ENCODE assay signal across 1 cellular context in the genomic region with DNA sequence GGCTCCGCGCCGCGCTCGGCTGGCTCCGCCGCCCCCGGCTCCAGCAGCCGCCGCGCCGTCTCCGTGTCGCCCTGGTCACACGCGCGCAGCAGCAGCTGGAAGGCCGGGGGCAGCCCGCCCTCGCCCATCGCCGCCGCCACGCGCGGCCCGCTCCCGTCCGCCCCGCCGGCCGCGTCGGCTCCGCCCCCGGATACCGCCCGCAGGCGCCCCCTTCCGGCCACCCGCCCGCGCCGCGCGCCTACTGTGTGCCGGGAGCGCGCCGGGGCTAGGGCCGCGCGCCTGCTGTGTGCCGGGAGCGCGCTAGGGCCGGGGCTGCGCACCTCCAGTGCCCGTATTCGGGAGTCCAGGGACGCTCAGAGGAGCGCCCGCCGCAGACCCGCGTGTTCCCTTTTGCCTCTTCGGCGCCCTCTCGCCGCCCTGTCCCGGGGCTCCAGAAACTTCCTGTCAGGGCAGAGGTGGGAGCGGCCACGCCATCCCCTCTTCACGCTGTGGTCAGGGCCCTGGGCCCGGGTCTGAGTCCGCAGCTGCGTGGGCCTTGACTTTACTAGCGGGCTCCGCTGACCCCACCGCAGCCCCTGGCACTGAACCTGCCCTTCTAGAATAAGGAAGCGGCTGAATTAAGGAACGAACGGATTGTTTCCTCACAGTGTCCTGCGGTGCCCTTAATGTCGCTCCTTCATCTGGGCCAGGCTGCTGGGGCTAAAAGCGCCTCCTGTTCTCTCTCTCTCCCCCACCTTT.
TF ChIP-seq lines count a peak whose summit lies in the region.

A gene (minus strand): TSS at position 192 of the 738 bp plus-strand sequence. CDS start 64 bp downstream, at position 128.

TF ChIP-seq in K562, 482 proteins besides CTCF, POLR2A, EP300 and RAD21 (continued from another document and continues in another):
- TF ChIP-seq, protein P1, sequence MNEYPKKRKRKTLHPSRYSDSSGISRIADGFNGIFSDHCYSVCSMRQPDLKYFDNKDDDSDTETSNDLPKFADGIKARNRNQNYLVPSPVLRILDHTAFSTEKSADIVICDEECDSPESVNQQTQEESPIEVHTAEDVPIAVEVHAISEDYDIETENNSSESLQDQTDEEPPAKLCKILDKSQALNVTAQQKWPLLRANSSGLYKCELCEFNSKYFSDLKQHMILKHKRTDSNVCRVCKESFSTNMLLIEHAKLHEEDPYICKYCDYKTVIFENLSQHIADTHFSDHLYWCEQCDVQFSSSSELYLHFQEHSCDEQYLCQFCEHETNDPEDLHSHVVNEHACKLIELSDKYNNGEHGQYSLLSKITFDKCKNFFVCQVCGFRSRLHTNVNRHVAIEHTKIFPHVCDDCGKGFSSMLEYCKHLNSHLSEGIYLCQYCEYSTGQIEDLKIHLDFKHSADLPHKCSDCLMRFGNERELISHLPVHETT (CRISPR knock-in tag; conservative IDR thresholded peaks at IDR 0.05 in 1 of 2, IDR thresholded peaks at IDR 0.05 in 1 of 2), result peak in 1 of 2 experiments; percentile 96; a peak in 2 of 4 replicates
- TF ChIP-seq KLF13 (tag; IDR thresholded peaks at IDR 0.05; ENCODE audit: borderline replicate concordance, low read depth) (no peak), U2AF1 (optimal IDR thresholded peaks at IDR 0.05; ENCODE audit: low read depth, low read length) (no peak), MEF2D (tag; conservative IDR thresholded peaks at IDR 0.05; ENCODE audit: low read depth) (no peak), PYGO2 (tag; IDR thresholded peaks at IDR 0.05) (no peak), ZNF12 (CRISPR knock-in tag; IDR thresholded peaks at IDR 0.05) (no peak), CBX8 (IDR thresholded peaks at IDR 0.05; ENCODE audit: borderline replicate concordance, extremely low read depth, low read depth, low read length, poor library complexity, severe bottlenecking) (no peak), CAMTA2 (CRISPR knock-in tag; conservative IDR thresholded peaks at IDR 0.05) (0 out of 2 replicates have a peak, but pooled peaks have one; percentile 44), FOXA3 (CRISPR knock-in tag; conservative IDR thresholded peaks at IDR 0.05 in 1 of 2, IDR thresholded peaks at IDR 0.05 in 1 of 2) (0 out of 4 replicates have a peak, but pooled peaks of 1 of the 2 experiments have one; percentile 23), RBBP5 (IDR thresholded peaks at IDR 0.05; ENCODE audit: borderline replicate concordance, insufficient read depth, low read length, poor library complexity, severe bottlenecking) (peak; percentile 83), ETS2 (tag; IDR thresholded peaks at IDR 0.05; ENCODE audit: borderline replicate concordance, poor library complexity, severe bottlenecking) (no peak), TGIF2 (CRISPR knock-in tag; IDR thresholded peaks at IDR 0.05) (no peak), BCL6 (CRISPR knock-in tag; IDR thresholded peaks at IDR 0.05) (no peak), GATAD2B (IDR thresholded peaks at IDR 0.05; ENCODE audit: borderline replicate concordance) (peak; percentile 86), LARP7 (IDR thresholded peaks at IDR 0.05) (no peak), DDX20 (tag; IDR thresholded peaks at IDR 0.05; ENCODE audit: low read depth) (no peak), ZNF586 (CRISPR knock-in tag; conservative IDR thresholded peaks at IDR 0.05) (no peak), ZNF212 (CRISPR knock-in tag; IDR thresholded peaks at IDR 0.05) (0 out of 2 replicates have a peak, but pooled peaks have one; percentile 42), ZBTB17 (CRISPR knock-in tag; IDR thresholded peaks at IDR 0.05) (0 out of 2 replicates have a peak, but pooled peaks have one; percentile 34), SIN3A (IDR thresholded peaks at IDR 0.05; ENCODE audit: borderline replicate concordance in 2 of 2, control insufficient read depth in 1 of 2, low read depth in 2 of 2, low read length in 2 of 2) (peak in 1 of 2 experiments; percentile 75; a peak in 1 of 4 replicates), ZEB2 (IDR thresholded peaks at IDR 0.05) (no peak), HDAC8 (tag; IDR thresholded peaks at IDR 0.05) (peak; percentile 57; the same call in 1 of the 2 replicates), TAF7 (tag; IDR thresholded peaks at IDR 0.05) (no peak), ZNF717 (CRISPR knock-in tag; IDR thresholded peaks at IDR 0.05) (no peak), ZNF76 (CRISPR knock-in tag; IDR thresholded peaks at IDR 0.05; ENCODE audit: borderline replicate concordance) (no peak), ESRRB (CRISPR knock-in tag; IDR thresholded peaks at IDR 0.05; ENCODE audit: borderline replicate concordance) (no peak), HSF4 (CRISPR knock-in tag; IDR thresholded peaks at IDR 0.05; ENCODE audit: borderline replicate concordance) (no peak), PRPF4 (IDR thresholded peaks at IDR 0.05; ENCODE audit: insufficient read depth, low read depth, low read length, poor library complexity, severe bottlenecking) (no peak), DACH1 (IDR thresholded peaks at IDR 0.05; ENCODE audit: partially characterized antibody) (no peak), NR2F6 (CRISPR knock-in tag; IDR thresholded peaks at IDR 0.05) (no peak)
- TF ChIP-seq, protein P2, sequence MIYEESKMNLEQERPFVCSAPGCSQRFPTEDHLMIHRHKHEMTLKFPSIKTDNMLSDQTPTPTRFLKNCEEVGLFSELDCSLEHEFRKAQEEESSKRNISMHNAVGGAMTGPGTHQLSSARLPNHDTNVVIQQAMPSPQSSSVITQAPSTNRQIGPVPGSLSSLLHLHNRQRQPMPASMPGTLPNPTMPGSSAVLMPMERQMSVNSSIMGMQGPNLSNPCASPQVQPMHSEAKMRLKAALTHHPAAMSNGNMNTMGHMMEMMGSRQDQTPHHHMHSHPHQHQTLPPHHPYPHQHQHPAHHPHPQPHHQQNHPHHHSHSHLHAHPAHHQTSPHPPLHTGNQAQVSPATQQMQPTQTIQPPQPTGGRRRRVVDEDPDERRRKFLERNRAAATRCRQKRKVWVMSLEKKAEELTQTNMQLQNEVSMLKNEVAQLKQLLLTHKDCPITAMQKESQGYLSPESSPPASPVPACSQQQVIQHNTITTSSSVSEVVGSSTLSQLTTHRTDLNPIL (CRISPR knock-in tag; IDR thresholded peaks at IDR 0.05), result no peak
- TF ChIP-seq, protein P3, sequence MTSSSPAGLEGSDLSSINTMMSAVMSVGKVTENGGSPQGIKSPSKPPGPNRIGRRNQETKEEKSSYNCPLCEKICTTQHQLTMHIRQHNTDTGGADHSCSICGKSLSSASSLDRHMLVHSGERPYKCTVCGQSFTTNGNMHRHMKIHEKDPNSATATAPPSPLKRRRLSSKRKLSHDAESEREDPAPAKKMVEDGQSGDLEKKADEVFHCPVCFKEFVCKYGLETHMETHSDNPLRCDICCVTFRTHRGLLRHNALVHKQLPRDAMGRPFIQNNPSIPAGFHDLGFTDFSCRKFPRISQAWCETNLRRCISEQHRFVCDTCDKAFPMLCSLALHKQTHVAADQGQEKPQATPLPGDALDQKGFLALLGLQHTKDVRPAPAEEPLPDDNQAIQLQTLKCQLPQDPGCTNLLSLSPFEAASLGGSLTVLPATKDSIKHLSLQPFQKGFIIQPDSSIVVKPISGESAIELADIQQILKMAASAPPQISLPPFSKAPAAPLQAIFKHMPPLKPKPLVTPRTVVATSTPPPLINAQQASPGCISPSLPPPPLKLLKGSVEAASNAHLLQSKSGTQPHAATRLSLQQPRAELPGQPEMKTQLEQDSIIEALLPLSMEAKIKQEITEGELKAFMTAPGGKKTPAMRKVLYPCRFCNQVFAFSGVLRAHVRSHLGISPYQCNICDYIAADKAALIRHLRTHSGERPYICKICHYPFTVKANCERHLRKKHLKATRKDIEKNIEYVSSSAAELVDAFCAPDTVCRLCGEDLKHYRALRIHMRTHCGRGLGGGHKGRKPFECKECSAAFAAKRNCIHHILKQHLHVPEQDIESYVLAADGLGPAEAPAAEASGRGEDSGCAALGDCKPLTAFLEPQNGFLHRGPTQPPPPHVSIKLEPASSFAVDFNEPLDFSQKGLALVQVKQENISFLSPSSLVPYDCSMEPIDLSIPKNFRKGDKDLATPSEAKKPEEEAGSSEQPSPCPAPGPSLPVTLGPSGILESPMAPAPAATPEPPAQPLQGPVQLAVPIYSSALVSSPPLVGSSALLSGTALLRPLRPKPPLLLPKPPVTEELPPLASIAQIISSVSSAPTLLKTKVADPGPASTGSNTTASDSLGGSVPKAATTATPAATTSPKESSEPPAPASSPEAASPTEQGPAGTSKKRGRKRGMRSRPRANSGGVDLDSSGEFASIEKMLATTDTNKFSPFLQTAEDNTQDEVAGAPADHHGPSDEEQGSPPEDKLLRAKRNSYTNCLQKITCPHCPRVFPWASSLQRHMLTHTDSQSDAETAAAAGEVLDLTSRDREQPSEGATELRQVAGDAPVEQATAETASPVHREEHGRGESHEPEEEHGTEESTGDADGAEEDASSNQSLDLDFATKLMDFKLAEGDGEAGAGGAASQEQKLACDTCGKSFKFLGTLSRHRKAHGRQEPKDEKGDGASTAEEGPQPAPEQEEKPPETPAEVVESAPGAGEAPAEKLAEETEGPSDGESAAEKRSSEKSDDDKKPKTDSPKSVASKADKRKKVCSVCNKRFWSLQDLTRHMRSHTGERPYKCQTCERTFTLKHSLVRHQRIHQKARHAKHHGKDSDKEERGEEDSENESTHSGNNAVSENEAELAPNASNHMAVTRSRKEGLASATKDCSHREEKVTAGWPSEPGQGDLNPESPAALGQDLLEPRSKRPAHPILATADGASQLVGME (CRISPR knock-in tag; IDR thresholded peaks at IDR 0.05), result 0 out of 2 replicates have a peak, but pooled peaks have one; percentile 39
- TF ChIP-seq, protein P4, sequence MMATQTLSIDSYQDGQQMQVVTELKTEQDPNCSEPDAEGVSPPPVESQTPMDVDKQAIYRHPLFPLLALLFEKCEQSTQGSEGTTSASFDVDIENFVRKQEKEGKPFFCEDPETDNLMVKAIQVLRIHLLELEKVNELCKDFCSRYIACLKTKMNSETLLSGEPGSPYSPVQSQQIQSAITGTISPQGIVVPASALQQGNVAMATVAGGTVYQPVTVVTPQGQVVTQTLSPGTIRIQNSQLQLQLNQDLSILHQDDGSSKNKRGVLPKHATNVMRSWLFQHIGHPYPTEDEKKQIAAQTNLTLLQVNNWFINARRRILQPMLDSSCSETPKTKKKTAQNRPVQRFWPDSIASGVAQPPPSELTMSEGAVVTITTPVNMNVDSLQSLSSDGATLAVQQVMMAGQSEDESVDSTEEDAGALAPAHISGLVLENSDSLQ (IDR thresholded peaks at IDR 0.05), result no peak
- TF ChIP-seq, protein P5, sequence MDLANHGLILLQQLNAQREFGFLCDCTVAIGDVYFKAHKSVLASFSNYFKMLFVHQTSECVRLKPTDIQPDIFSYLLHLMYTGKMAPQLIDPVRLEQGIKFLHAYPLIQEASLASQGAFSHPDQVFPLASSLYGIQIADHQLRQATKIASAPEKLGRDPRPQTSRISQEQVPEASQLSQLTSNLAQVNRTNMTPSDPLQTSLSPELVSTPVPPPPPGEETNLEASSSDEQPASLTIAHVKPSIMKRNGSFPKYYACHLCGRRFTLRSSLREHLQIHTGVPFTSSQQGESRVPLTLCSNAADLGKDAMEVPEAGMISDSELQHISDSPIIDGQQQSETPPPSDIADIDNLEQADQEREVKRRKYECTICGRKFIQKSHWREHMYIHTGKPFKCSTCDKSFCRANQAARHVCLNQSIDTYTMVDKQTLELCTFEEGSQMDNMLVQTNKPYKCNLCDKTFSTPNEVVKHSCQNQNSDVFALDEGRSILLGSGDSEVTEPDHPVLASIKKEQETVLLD (IDR thresholded peaks at IDR 0.05), result no peak
- TF ChIP-seq, protein P6, sequence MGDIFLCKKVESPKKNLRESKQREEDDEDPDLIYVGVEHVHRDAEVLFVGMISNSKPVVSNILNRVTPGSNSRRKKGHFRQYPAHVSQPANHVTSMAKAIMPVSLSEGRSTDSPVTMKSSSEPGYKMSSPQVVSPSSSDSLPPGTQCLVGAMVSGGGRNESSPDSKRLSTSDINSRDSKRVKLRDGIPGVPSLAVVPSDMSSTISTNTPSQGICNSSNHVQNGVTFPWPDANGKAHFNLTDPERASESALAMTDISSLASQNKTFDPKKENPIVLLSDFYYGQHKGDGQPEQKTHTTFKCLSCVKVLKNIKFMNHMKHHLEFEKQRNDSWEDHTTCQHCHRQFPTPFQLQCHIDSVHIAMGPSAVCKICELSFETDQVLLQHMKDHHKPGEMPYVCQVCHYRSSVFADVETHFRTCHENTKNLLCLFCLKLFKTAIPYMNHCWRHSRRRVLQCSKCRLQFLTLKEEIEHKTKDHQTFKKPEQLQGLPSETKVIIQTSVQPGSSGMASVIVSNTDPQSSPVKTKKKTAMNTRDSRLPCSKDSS (IDR thresholded peaks at IDR 0.05; ENCODE audit: low read depth, partially characterized antibody), result no peak
- TF ChIP-seq, protein P7, sequence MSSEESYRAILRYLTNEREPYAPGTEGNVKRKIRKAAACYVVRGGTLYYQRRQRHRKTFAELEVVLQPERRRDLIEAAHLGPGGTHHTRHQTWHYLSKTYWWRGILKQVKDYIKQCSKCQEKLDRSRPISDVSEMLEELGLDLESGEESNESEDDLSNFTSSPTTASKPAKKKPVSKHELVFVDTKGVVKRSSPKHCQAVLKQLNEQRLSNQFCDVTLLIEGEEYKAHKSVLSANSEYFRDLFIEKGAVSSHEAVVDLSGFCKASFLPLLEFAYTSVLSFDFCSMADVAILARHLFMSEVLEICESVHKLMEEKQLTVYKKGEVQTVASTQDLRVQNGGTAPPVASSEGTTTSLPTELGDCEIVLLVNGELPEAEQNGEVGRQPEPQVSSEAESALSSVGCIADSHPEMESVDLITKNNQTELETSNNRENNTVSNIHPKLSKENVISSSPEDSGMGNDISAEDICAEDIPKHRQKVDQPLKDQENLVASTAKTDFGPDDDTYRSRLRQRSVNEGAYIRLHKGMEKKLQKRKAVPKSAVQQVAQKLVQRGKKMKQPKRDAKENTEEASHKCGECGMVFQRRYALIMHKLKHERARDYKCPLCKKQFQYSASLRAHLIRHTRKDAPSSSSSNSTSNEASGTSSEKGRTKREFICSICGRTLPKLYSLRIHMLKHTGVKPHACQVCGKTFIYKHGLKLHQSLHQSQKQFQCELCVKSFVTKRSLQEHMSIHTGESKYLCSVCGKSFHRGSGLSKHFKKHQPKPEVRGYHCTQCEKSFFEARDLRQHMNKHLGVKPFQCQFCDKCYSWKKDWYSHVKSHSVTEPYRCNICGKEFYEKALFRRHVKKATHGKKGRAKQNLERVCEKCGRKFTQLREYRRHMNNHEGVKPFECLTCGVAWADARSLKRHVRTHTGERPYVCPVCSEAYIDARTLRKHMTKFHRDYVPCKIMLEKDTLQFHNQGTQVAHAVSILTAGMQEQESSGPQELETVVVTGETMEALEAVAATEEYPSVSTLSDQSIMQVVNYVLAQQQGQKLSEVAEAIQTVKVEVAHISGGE (CRISPR knock-in tag; IDR thresholded peaks at IDR 0.05), result peak in 1 of 3 experiments; percentile 90; a peak in 2 of 6 replicates
- TF ChIP-seq, protein P8, sequence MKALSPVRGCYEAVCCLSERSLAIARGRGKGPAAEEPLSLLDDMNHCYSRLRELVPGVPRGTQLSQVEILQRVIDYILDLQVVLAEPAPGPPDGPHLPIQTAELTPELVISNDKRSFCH (CRISPR knock-in tag; IDR thresholded peaks at IDR 0.05), result no peak
- TF ChIP-seq, protein P8 (tag; IDR thresholded peaks at IDR 0.05), result peak; percentile 58; the same call in 1 of the 2 replicates
- TF ChIP-seq, protein P9, sequence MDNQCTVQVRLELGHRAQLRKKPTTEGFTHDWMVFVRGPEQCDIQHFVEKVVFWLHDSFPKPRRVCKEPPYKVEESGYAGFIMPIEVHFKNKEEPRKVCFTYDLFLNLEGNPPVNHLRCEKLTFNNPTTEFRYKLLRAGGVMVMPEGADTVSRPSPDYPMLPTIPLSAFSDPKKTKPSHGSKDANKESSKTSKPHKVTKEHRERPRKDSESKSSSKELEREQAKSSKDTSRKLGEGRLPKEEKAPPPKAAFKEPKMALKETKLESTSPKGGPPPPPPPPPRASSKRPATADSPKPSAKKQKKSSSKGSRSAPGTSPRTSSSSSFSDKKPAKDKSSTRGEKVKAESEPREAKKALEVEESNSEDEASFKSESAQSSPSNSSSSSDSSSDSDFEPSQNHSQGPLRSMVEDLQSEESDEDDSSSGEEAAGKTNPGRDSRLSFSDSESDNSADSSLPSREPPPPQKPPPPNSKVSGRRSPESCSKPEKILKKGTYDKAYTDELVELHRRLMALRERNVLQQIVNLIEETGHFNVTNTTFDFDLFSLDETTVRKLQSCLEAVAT (IDR thresholded peaks at IDR 0.05), result peak in 1 of 2 experiments; percentile 81; a peak in 2 of 4 replicates
